ENCODE assay signal across 27 cellular contexts in the genomic region with DNA sequence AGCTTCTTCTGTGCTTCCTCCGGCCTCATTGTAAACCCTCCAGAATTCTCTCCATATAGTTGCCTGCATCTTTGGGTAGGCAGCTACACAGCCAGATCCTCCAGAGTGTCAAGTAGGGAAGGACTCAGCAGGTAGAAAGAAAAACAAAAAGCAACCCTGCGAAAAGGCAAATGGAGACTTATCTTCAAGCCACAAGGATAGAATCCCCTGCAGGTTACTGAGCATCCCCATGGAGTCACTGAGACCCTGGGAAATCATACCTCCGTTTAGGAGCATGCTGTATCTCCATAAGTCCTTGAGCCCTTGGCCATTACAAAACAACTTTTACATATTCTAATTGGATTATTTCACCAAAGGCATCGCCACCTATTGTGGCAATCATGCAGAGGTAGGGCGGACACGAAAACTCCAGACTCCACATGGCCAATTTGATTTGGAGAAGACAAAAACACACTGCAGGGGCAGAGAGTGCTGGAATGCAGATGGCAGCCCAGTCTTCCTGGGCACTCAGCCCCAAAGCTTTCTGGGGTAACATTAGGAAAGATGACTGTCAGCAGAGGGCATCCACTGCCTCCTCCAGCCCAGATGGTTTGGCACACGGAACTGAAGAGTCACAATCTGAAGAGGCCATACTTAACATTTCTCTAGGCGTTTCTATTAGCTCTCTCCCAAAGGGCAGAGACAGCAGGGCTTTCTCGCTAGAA. TPM values are rescaled to one million over a fixed set of nuclear protein-coding genes. Genes with fewer than 3 reads are reported as not detected.
DNase-seq lines count a peak whose midpoint lies in the region; FAIRE-seq and TF ChIP-seq lines count a peak whose summit lies in the region.
"Had no signal": no experiment of that assay in that cellular context is flagged by ENCODE, and none has a peak within 500 bp of the region (broad histone marks: within the 10 kb centered on the region; RNA-seq: fewer than 3 reads in every experiment).

No MANE protein-coding gene starts in this region.

- no peak overlapping the region for H3K14ac ChIP-seq in H1 (ENCODE audit: insufficient read length)

- H3K4me1 ChIP-seq in H1 (replicated peaks in 1 of 4; ENCODE audit: control insufficient read depth in 3 of 4, insufficient read depth in 4 of 4, low read length in 3 of 4): no peaks in the 10 kb centered on the region; a peak in 1 of 7 replicates
- H3K4me1 ChIP-seq: BLaER1 treated with 17β-estradiol and CSF1 and Interleukin-3, amounts not matched to agents 10 nM and 100 nM; SJSA1 had no signal

- H3K4me2 ChIP-seq in H1 (ENCODE audit: insufficient read depth in 1 of 2, low read depth in 2 of 2, low read length in 2 of 2): no peak overlapping the region
- H3K4me2 ChIP-seq: BLaER1 treated with 17β-estradiol and CSF1 and Interleukin-3, amounts not matched to agents 10 nM and 100 nM; KMS-11; PC-9 had no signal

- no peaks in the 10 kb centered on the region for H3K23me2 ChIP-seq in H1 (ENCODE audit: low read depth, low read length)

- no peak overlapping the region for H2AK5ac ChIP-seq in H1 (ENCODE audit: low read depth, low read length)

- DNase-seq in NCI-H510A treated with DMSO at 0.1 percent for 48 hours (lab: John Stamatoyannopoulos, UW): peak; percentile 4
- no peak for DNase-seq in NCI-H510A (lab: John Stamatoyannopoulos, UW)
- peak; percentile 9 for DNase-seq in G401 (ENCODE audit: low spot score)
- DNase-seq in H1 (ENCODE audit: low read depth in 1 of 2, low spot score in 2 of 2): no peak
- peak; percentile 2 for DNase-seq in pons (ENCODE audit: low spot score)
- no peak for DNase-seq in GOT3 (lab: John Stamatoyannopoulos, UW)
- no peak for DNase-seq in activated CD4-positive, alpha-beta T cell treated with anti-CD3 and anti-CD28 coated beads, Interleukin-2, amount 50 U/mL, for 4 hours
- no peak for DNase-seq in EL
- DNase-seq: CD4-positive, alpha-beta T cell; COR-L47; DMS79; GM23248; HCEC 1CT; NCI-H1048; NCI-H1436; NCI-H187; NCI-H2081 treated with DMSO at 0.1 percent for 48 hours; NCI-H226; NCI-H526; PC-9; Right ventricle myocardium superior had no signal

- H4K91ac ChIP-seq in H1 (replicated peaks; ENCODE audit: insufficient read length, low read length): no peak overlapping the region

- H3K79me1 ChIP-seq in H1 (ENCODE audit: low read depth, low read length): no peaks in the 10 kb centered on the region

- TF ChIP-seq RAD21 in H1 (IDR thresholded peaks at IDR 0.05 in 1 of 2, conservative IDR thresholded peaks at IDR 0.05 in 1 of 2; ENCODE audit: low read depth in 2 of 2, low read length in 2 of 2): no peak

- no peak for TF ChIP-seq POLR2A in H1 (IDR thresholded peaks at IDR 0.05; ENCODE audit: control extremely low read depth in 1 of 2, low read depth in 2 of 2, low read length in 2 of 2)

- H3K9ac ChIP-seq in H1 (replicated peaks in 1 of 4; ENCODE audit: extremely low read depth in 1 of 4, low read depth in 3 of 4, low read length in 3 of 4): no peak overlapping the region
- H3K9ac ChIP-seq: BLaER1 treated with 17β-estradiol and CSF1 and Interleukin-3, amounts not matched to agents 10 nM and 100 nM; GM23248; KMS-11 had no signal

- H4K8ac ChIP-seq in H1 (ENCODE audit: extremely low read depth, insufficient read depth, low read length): no peak overlapping the region

- H2BK12ac ChIP-seq in H1 (ENCODE audit: low read depth, low read length): no peak overlapping the region

- H3K23ac ChIP-seq in H1 (ENCODE audit: insufficient read length): no peak overlapping the region

- CTCF ChIA-PET in H1 (lab: Charles Lee; ENCODE audit: partially characterized antibody): interaction anchor here (1.0 to 1.8 kb wide), 4 partner anchors 11 to 19 kb away, joined by 3 to 6 read pairs (median 4); no protein-coding TSS in a partner anchor

- POLR2A ChIA-PET in H1 (lab: Charles Lee; ENCODE audit: partially characterized antibody): interaction anchor here (0.6 kb wide), 2 partner anchors 82 to 744 kb away, joined by 3 read pairs; no protein-coding TSS in a partner anchor

- H2AFZ ChIP-seq in H1 (ENCODE audit: low read length): peak overlapping the region; percentile 12; the same call in 1 of the 2 replicates
- H2AFZ ChIP-seq: GM23248, PC-9 had no signal

- H3K27me3 ChIP-seq in H1 (replicated peaks in 1 of 4; ENCODE audit: control insufficient read depth in 3 of 4, extremely low read depth in 1 of 4, insufficient read depth in 3 of 4, low read length in 3 of 4): no peaks in the 10 kb centered on the region
- H3K27me3 ChIP-seq: BLaER1 treated with 17β-estradiol and CSF1 and Interleukin-3, amounts not matched to agents 10 nM and 100 nM; SJSA1 had no signal

- no peak overlapping the region for H4K5ac ChIP-seq in H1 (ENCODE audit: insufficient read length, low read depth, low read length)

- in situ Hi-C loops in G401 (cut with HindIII; ENCODE audit: low sequenced_read_pairs): no loop called here

- no peaks in the 10 kb centered on the region for H3K36me3 ChIP-seq in H1 (ENCODE audit: control insufficient read depth in 2 of 4, insufficient read depth in 4 of 4, low read length in 3 of 4)
- H3K36me3 ChIP-seq: BLaER1 treated with 17β-estradiol and CSF1 and Interleukin-3, amounts not matched to agents 10 nM and 100 nM; SJSA1 had no signal

- WGBS in H1 (ENCODE audit: extremely low coverage in 1 of 2, insufficient coverage in 1 of 2, insufficient read length in 1 of 2, insufficient replicate concordance in 2 of 2, low coverage in 1 of 2, low lambda C conversion rate in 2 of 2, missing lambda C conversion rate in 1 of 2), 2 experiments: 87% methylated on average over 9 of the region's 9 CpGs; no CpG with 5 or more reads in 1 of the 2 experiments

- no peak overlapping the region for H2BK120ac ChIP-seq in H1 (replicated peaks; ENCODE audit: low read depth, low read length)

- H3K79me2 ChIP-seq in H1 (ENCODE audit: control insufficient read depth in 1 of 2, insufficient read depth in 2 of 2, low read length in 2 of 2): no peaks in the 10 kb centered on the region

- no peak overlapping the region for H2BK5ac ChIP-seq in H1 (ENCODE audit: low read depth, low read length)

- H3K4ac ChIP-seq in H1 (replicated peaks; ENCODE audit: insufficient read length, low read depth, low read length): no peak overlapping the region

- FAIRE-seq in H1 (lab: Jason Lieb, UNC): no peak
- FAIRE-seq: GM18507 had no signal

- no peak overlapping the region for H3K56ac ChIP-seq in H1 (replicated peaks; ENCODE audit: insufficient read length, low read depth, low read length)

- TF ChIP-seq CTCF in H1 (IDR thresholded peaks at IDR 0.05; ENCODE audit: control extremely low read depth in 1 of 3, insufficient read depth in 1 of 3, low read depth in 1 of 3, low read length in 3 of 3): no peak

- H3K9me3 ChIP-seq in H1 (ENCODE audit: insufficient read depth in 2 of 2, low read depth in 1 of 2, low read length in 1 of 2): no peaks in the 10 kb centered on the region
- H3K9me3 ChIP-seq: BLaER1 treated with 17β-estradiol and CSF1 and Interleukin-3, amounts not matched to agents 10 nM and 100 nM; SJSA1 had no signal

- no peaks in the 10 kb centered on the region for H4K20me1 ChIP-seq in H1 (replicated peaks in 1 of 2; ENCODE audit: control insufficient read depth in 1 of 2, insufficient read depth in 2 of 2, low read length in 2 of 2)
- H4K20me1 ChIP-seq: BLaER1 treated with 17β-estradiol and CSF1 and Interleukin-3, amounts not matched to agents 10 nM and 100 nM had no signal

- H3K18ac ChIP-seq in H1 (ENCODE audit: extremely low read depth, low read length): no peak overlapping the region

- no peak overlapping the region for H2BK20ac ChIP-seq in H1 (ENCODE audit: low read length)

- H2BK15ac ChIP-seq in H1 (ENCODE audit: low read length): no peak overlapping the region

- no peak overlapping the region for H3K27ac ChIP-seq in H1 (ENCODE audit: low read depth, low read length)
- H3K27ac ChIP-seq: BLaER1 treated with 17β-estradiol and CSF1 and Interleukin-3, amounts not matched to agents 10 nM and 100 nM; GM23248; HL-60; KMS-11; PC-9; SJSA1 had no signal

- TF ChIP-seq EP300 in H1 (IDR thresholded peaks at IDR 0.05; ENCODE audit: borderline replicate concordance in 1 of 2, low read depth in 2 of 2, low read length in 2 of 2): no peak

- H3K4me3 ChIP-seq in H1 (ENCODE audit: extremely low read depth in 1 of 4, insufficient read depth in 2 of 4, low read depth in 3 of 4, low read length in 4 of 4): no peak overlapping the region
- H3K4me3 ChIP-seq: BLaER1 treated with 17β-estradiol and CSF1 and Interleukin-3, amounts not matched to agents 10 nM and 100 nM; GM23248; PC-9; SJSA1 had no signal

TF ChIP-seq in H1, 55 proteins besides CTCF, POLR2A, EP300 and RAD21 (continues in another document):
- no peak for TF ChIP-seq PHF8 (conservative IDR thresholded peaks at IDR 0.05; ENCODE audit: low read depth, low read length)
- no peak for TF ChIP-seq GABPA (IDR thresholded peaks at IDR 0.05; ENCODE audit: borderline replicate concordance, insufficient read depth, low read length)
- no peak for TF ChIP-seq JUND (IDR thresholded peaks at IDR 0.05; ENCODE audit: low read length)
- TF ChIP-seq CHD1 (IDR thresholded peaks at IDR 0.05; ENCODE audit: low read depth, low read length): no peak
- no peak for TF ChIP-seq CBX8 (IDR thresholded peaks at IDR 0.05; ENCODE audit: borderline replicate concordance, low read depth, low read length)
- TF ChIP-seq, protein P1, sequence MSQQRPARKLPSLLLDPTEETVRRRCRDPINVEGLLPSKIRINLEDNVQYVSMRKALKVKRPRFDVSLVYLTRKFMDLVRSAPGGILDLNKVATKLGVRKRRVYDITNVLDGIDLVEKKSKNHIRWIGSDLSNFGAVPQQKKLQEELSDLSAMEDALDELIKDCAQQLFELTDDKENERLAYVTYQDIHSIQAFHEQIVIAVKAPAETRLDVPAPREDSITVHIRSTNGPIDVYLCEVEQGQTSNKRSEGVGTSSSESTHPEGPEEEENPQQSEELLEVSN (IDR thresholded peaks at IDR 0.05): no peak
- no peak for TF ChIP-seq BCL11A (IDR thresholded peaks at IDR 0.05; ENCODE audit: low read depth in 2 of 2, low read length in 2 of 2)
- TF ChIP-seq TAF7 (optimal IDR thresholded peaks at IDR 0.05; ENCODE audit: borderline replicate concordance, low read depth, low read length): no peak
- no peak for TF ChIP-seq SP2 (IDR thresholded peaks at IDR 0.05; ENCODE audit: low read length)
- no peak for TF ChIP-seq CREB1 (IDR thresholded peaks at IDR 0.05)
- no peak for TF ChIP-seq EGR1 (IDR thresholded peaks at IDR 0.05; ENCODE audit: borderline replicate concordance, low read depth, low read length)

RNA-seq across cellular contexts. Expression of a gene that starts 28.5 kb away (rescaled TPM):
- total RNA-seq in G401 (2014; rRNA removed; shearing (Covaris generic)): 0.10 TPM in 1 of 2 replicates, not detected in the other
- total RNA-seq in H1 (2021; fragmentation: NEBNext Ultra II Directional; extraction: Animal tissue kit (Norgen Biotek cat#: 25700)): 0.28 TPM in 1 of 2 replicates, not detected in the other
- 0.08 and 0.09 TPM in 2 replicates for polyA plus RNA-seq in H1 (2011; rRNA removed)
- 0.09 TPM for polyA plus RNA-seq in H1 (2011; cell fraction: cytosol; rRNA removed)
- 0.17 TPM for polyA plus RNA-seq in H1 (2011; cell fraction: nucleus; rRNA removed)
- polyA plus RNA-seq in H1 (2012, experiment 1 of 2): 0.17 to 0.23 TPM (median 0.22 TPM) in 3 of 4 replicates, not detected in the other
- not detected for polyA plus RNA-seq in H1 (2012, experiment 2 of 2)
- 0.16 TPM for polyA plus RNA-seq in H1 (2013, experiment 1 of 2)
- polyA plus RNA-seq in H1 (2013, experiment 2 of 2): 0.07 TPM
- 0.44 and 0.69 TPM in 2 replicates for polyA minus RNA-seq in H1 (2011; rRNA and poly(A)+ RNA removed)
- polyA minus RNA-seq in H1 (2011; cell fraction: cytosol; rRNA and poly(A)+ RNA removed): not detected
- polyA minus RNA-seq in H1 (2011; cell fraction: nucleus; rRNA and poly(A)+ RNA removed): not detected
- total RNA-seq: GM23248, SJSA1 had no signal
- polyA plus RNA-seq: GM23248, IgD-negative memory B cell had no signal

Comparison
In these comparisons a context has a peak if more than half of its experiments do, and no peak if none do; other contexts are left out.
1. DNase-seq: peak in NCI-H510A treated with DMSO at 0.1 percent for 48 hours (single experiment), G401 (single experiment) and pons (single experiment); none in NCI-H510A (single experiment), H1 (0 of 2), GOT3 (single experiment), activated CD4-positive, alpha-beta T cell treated with anti-CD3 and anti-CD28 coated beads, Interleukin-2, amount 50 U/mL, for 4 hours (0 of 2) and EL (single experiment).